In genomic region chr14:92558319-92558718, GRCh38 we compare ENCODE assay signal across 18 cellular contexts.
"Had no signal": no experiment of that assay in that cellular context is flagged by ENCODE, and none has a peak within 500 bp of the region (broad histone marks: within the 10 kb centered on the region; RNA-seq: fewer than 3 reads in every experiment).

No MANE protein-coding gene starts in this region.

- DNase-seq: activated CD4-positive, alpha-beta T cell treated with anti-CD3 and anti-CD28 coated beads for 4 hours; activated effector memory CD4-positive, alpha-beta T cell treated with anti-CD3 and anti-CD28 coated beads, Interleukin-2, amount 50 U/mL, for 16 hours; amygdala; central memory CD4-positive, alpha-beta T cell; colonic mucosa; esophagus squamous epithelium; stimulated activated CD4-positive, alpha-beta T cell treated with anti-CD3 and anti-CD28 coated beads, Interleukin-12 subunit alpha, Interleukin-12 subunit beta, amount 100 ng/mL, for 4 hours; stimulated activated CD4-positive, alpha-beta T cell treated with anti-CD3 and anti-CD28 coated beads, Interleukin-2, amount 100 ng/mL, for 24 hours; tibial artery; WERI-Rb-1 had no signal

- H3K27me3 Mint-ChIP-seq: activated naive CD4-positive, alpha-beta T cell treated with anti-CD3 and anti-CD28 coated beads, Interleukin-2, amount 50 U/mL, for 24 hours had no signal

- H2AFZ ChIP-seq: hepatocyte, parathyroid adenoma had no signal

- H3K9ac ChIP-seq: parathyroid adenoma had no signal

- H3K9me3 Mint-ChIP-seq: activated naive CD4-positive, alpha-beta T cell treated with anti-CD3 and anti-CD28 coated beads, Interleukin-2, amount 50 U/mL, for 24 hours; T-helper 1 cell treated with Interleukin-12 subunit alpha and Interleukin-12 subunit beta and Interleukin-4 antibody, amounts not matched to agents 30 μg/mL and 1 μg/mL, for 36 hours had no signal

- H3K27me3 ChIP-seq: colonic mucosa, esophagus squamous epithelium, hepatocyte, tibial artery had no signal

- H3K27ac ChIP-seq: colonic mucosa, esophagus squamous epithelium, hepatocyte, parathyroid adenoma, tibial artery, WERI-Rb-1 had no signal

- ATAC-seq: left lobe of liver had no signal

- H3K4me2 ChIP-seq: hepatocyte had no signal

- H3K4me3 ChIP-seq: colonic mucosa, esophagus squamous epithelium, hepatocyte, tibial artery had no signal

- H3K9me3 ChIP-seq: colonic mucosa, esophagus squamous epithelium, tibial artery had no signal

- H3K36me3 ChIP-seq: colonic mucosa, WERI-Rb-1 had no signal

- FAIRE-seq: keratinocyte, urothelium cell line had no signal

- H3K36me3 Mint-ChIP-seq: activated naive CD4-positive, alpha-beta T cell treated with anti-CD3 and anti-CD28 coated beads, Interleukin-2, amount 50 U/mL, for 24 hours; brain had no signal

- H3K79me2 ChIP-seq: hepatocyte had no signal

- H3K4me1 ChIP-seq: colonic mucosa, parathyroid adenoma had no signal

- H3K27ac Mint-ChIP-seq: activated naive CD4-positive, alpha-beta T cell treated with anti-CD3 and anti-CD28 coated beads, Interleukin-2, amount 50 U/mL, for 24 hours; brain; T-helper 1 cell treated with Interleukin-12 subunit alpha and Interleukin-12 subunit beta and Interleukin-4 antibody, amounts not matched to agents 30 μg/mL and 1 μg/mL, for 36 hours had no signal

- H3K4me3 Mint-ChIP-seq: activated naive CD4-positive, alpha-beta T cell treated with anti-CD3 and anti-CD28 coated beads, Interleukin-2, amount 50 U/mL, for 24 hours; brain; T-helper 1 cell treated with Interleukin-12 subunit alpha and Interleukin-12 subunit beta and Interleukin-4 antibody, amounts not matched to agents 30 μg/mL and 1 μg/mL, for 36 hours had no signal
